Comparison of ENCODE assay signal across 8 cellular contexts in the genomic region with DNA sequence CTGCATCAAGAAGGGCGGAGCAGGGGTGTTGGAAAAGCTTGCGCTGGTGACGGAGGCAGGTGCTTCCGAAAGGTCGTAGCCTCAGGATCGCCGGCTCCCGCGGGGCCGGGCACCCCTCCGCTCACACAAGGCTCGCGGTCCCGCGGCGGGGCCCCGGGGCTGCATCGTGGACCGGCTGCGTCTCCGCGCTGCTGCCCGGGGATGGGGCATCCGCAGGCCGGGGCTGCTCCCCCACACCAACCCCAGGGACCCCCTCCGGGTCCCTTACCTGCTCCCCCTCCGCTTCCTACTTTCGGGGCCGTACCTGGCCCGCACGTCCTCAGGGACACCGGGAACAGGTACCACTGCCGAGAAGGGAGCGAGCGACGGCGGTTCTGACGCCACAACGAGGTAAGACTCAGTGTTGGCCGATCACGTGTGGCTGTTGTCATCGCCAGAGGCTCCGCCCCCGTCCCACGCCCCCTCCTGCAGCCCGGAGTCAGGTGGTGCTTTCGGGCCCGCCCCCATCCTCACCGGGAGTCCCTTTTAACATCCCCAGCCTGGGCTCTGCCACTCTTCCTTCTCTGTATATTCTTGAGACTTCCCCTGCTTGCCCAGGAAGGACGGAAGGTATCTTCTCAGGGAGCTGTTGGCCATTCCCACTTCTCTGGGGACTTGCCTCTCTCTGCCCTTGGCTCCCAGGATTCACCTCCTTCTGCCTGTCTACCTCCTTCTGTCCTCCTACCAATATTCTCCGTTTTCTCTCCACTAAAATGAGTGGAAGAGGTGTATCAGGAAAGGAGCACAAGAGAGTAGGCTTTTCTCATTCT. TPM values are rescaled to one million over a fixed set of nuclear protein-coding genes. Genes with fewer than 3 reads are reported as not detected.
DNase-seq lines count a peak whose midpoint lies in the region; ATAC-seq lines count a peak whose summit lies in the region.

A gene (minus strand): TSS at position 399 of the 809 bp plus-strand sequence. CDS start 1,014 bp downstream, outside the sequence.

- ATAC-seq in HG03095 (IDR thresholded peaks at IDR 0.05; ENCODE audit: unreplicated experiment): peak; percentile 93

- H3K4me3 ChIP-seq in esophagus (ENCODE audit: low read depth in 1 of 2, low read length in 2 of 2): peak within 1 kb of the TSS; percentile 38 to 54

- H3K36me3 ChIP-seq in esophagus (ENCODE audit: control insufficient read depth in 2 of 2, insufficient read depth in 2 of 2, low read length in 1 of 2): no peaks in the 10 kb centered on the region

- no peaks in the 10 kb centered on the region for H3K9me3 ChIP-seq in esophagus (ENCODE audit: control insufficient read depth in 2 of 2, insufficient read depth in 1 of 2, low read depth in 1 of 2, low read length in 1 of 2)

- H3K27ac ChIP-seq in esophagus (ENCODE audit: low read depth in 2 of 2, low read length in 1 of 2): no peak within 1 kb of the TSS

- DNase-seq in NOMO-1 treated with DMSO at 0.1 percent for 48 hours (lab: John Stamatoyannopoulos, UW; ENCODE audit: unreplicated experiment): peak; percentile 5
- no peak for DNase-seq in NOMO-1 (lab: John Stamatoyannopoulos, UW; ENCODE audit: unreplicated experiment in 2 of 2)
- peak; percentile 73 for DNase-seq in NCI-H510A treated with DMSO at 0.1 percent for 48 hours (lab: John Stamatoyannopoulos, UW)
- peak; percentile 70 for DNase-seq in activated T-cell treated with anti-CD3 and anti-CD28 coated beads for 24 hours (ENCODE audit: low read depth)
- DNase-seq in myocyte (ENCODE audit: low read depth): peak; percentile 56
- peak; percentile 56 for DNase-seq in stimulated activated CD8-positive, alpha-beta memory T cell treated with anti-CD3 and anti-CD28 coated beads, Interleukin-7, amount 100 ng/mL, for 24 hours (ENCODE audit: low read depth)

- no peaks in the 10 kb centered on the region for H3K4me1 ChIP-seq in esophagus (ENCODE audit: control insufficient read depth in 2 of 2, insufficient read depth in 2 of 2, low read length in 1 of 2)

- no peaks in the 10 kb centered on the region for H3K27me3 ChIP-seq in esophagus (ENCODE audit: control insufficient read depth in 1 of 2, insufficient read depth in 2 of 2, low read length in 2 of 2)

- 2 to 24% methylated on average over 43 to 51 of the region's 51 CpGs for WGBS in esophagus, 2 donors

RNA-seq across cellular contexts. Expression of the gene that starts here (rescaled TPM):
- polyA plus RNA-seq in esophagus: 10 to 100 TPM in 1 of 2 donors, 1 to 10 TPM in 1; 5.0 to 12.2 TPM
- 6.5 and 11.7 TPM in 2 replicates for total RNA-seq in myocyte
- 2.7 TPM for polyA plus RNA-seq in myocyte (2012)

Comparison
In these comparisons a context has a peak if more than half of its experiments do, and no peak if none do; other contexts are left out.
1. DNase-seq: peak in NOMO-1 treated with DMSO at 0.1 percent for 48 hours (single experiment), NCI-H510A treated with DMSO at 0.1 percent for 48 hours (single experiment), activated T-cell treated with anti-CD3 and anti-CD28 coated beads for 24 hours (single experiment), myocyte (single experiment) and stimulated activated CD8-positive, alpha-beta memory T cell treated with anti-CD3 and anti-CD28 coated beads, Interleukin-7, amount 100 ng/mL, for 24 hours (single experiment); none in NOMO-1 (0 of 2).